24 cellular contexts compared by ENCODE assay signal in genomic region chr3:158766364-158766763, GRCh38. TPM values are rescaled to one million over a fixed set of nuclear protein-coding genes. Genes with fewer than 3 reads are reported as not detected.
"Had no signal": no experiment of that assay in that cellular context is flagged by ENCODE, and none has a peak within 500 bp of the region (broad histone marks: within the 10 kb centered on the region; RNA-seq: fewer than 3 reads in every experiment).

No MANE protein-coding gene starts in this region.

- H3K27ac Mint-ChIP-seq: activated B cell treated with CpG ODN at 0.5 μM for 24 hours; activated CD4-positive, alpha-beta memory T cell treated with anti-CD3 and anti-CD28 coated beads, Interleukin-2, amount 10 ng/mL, durations not matched to agents 7 days and 5 days; activated CD4-positive, alpha-beta T cell treated with anti-CD3 and anti-CD28 coated beads, Interleukin-2, amount 10 ng/mL, durations not matched to agents 7 days and 5 days; activated naive CD4-positive, alpha-beta T cell treated with anti-CD3 and anti-CD28 coated beads for 36 hours; activated naive CD8-positive, alpha-beta T cell treated with anti-CD3 and anti-CD28 coated beads for 36 hours; activated T-helper 17 cell treated with anti-CD3 and anti-CD28 coated beads, Interleukin-2, amount 50 U/mL, for 72 hours; T-cell had no signal

- ATAC-seq: activated T-helper 17 cell treated with anti-CD3 and anti-CD28 coated beads, Interleukin-2, amount 50 U/mL, for 72 hours; Right ventricle myocardium inferior; T-cell had no signal

- H3K4me3 ChIP-seq: SK-N-MC had no signal

- H3K36me3 Mint-ChIP-seq: activated naive CD8-positive, alpha-beta T cell treated with anti-CD3 and anti-CD28 coated beads for 36 hours had no signal

- H3K27ac ChIP-seq: SK-N-MC had no signal

- H3K27me3 Mint-ChIP-seq: activated B cell treated with CpG ODN at 0.5 μM for 24 hours; activated CD4-positive, alpha-beta memory T cell treated with anti-CD3 and anti-CD28 coated beads, Interleukin-2, amount 10 ng/mL, durations not matched to agents 7 days and 5 days; activated CD4-positive, alpha-beta T cell treated with anti-CD3 and anti-CD28 coated beads, Interleukin-2, amount 10 ng/mL, durations not matched to agents 7 days and 5 days; activated naive CD8-positive, alpha-beta T cell treated with anti-CD3 and anti-CD28 coated beads for 36 hours; activated T-helper 17 cell treated with anti-CD3 and anti-CD28 coated beads, Interleukin-2, amount 50 U/mL, for 72 hours; central memory CD8-positive, alpha-beta T cell; T-cell had no signal

- H3K9me3 Mint-ChIP-seq: activated B cell treated with CpG ODN at 0.5 μM for 24 hours; activated CD4-positive, alpha-beta memory T cell treated with anti-CD3 and anti-CD28 coated beads, Interleukin-2, amount 10 ng/mL, durations not matched to agents 7 days and 5 days; activated CD4-positive, alpha-beta T cell treated with anti-CD3 and anti-CD28 coated beads, Interleukin-2, amount 10 ng/mL, durations not matched to agents 7 days and 5 days; activated naive CD4-positive, alpha-beta T cell treated with anti-CD3 and anti-CD28 coated beads for 36 hours; activated naive CD8-positive, alpha-beta T cell treated with anti-CD3 and anti-CD28 coated beads for 36 hours; activated T-helper 17 cell treated with anti-CD3 and anti-CD28 coated beads, Interleukin-2, amount 50 U/mL, for 72 hours; central memory CD8-positive, alpha-beta T cell; T-cell had no signal

- H3K4me1 Mint-ChIP-seq: activated B cell treated with CpG ODN at 0.5 μM for 24 hours; activated CD4-positive, alpha-beta memory T cell treated with anti-CD3 and anti-CD28 coated beads, Interleukin-2, amount 10 ng/mL, durations not matched to agents 7 days and 5 days; activated CD4-positive, alpha-beta T cell treated with anti-CD3 and anti-CD28 coated beads, Interleukin-2, amount 10 ng/mL, durations not matched to agents 7 days and 5 days; activated naive CD8-positive, alpha-beta T cell treated with anti-CD3 and anti-CD28 coated beads for 36 hours; central memory CD8-positive, alpha-beta T cell; T-cell had no signal

- DNase-seq: activated B cell treated with CpG ODN at 0.5 μM for 24 hours; activated CD4-positive, alpha-beta memory T cell treated with anti-CD3 and anti-CD28 coated beads, Interleukin-2, amount 10 ng/mL, durations not matched to agents 7 days and 5 days; activated CD4-positive, alpha-beta T cell treated with anti-CD3 and anti-CD28 coated beads for 1 hour; activated CD4-positive, alpha-beta T cell treated with anti-CD3 and anti-CD28 coated beads, Interleukin-2, amount 10 ng/mL, durations not matched to agents 7 days and 5 days; activated gamma-delta T cell; activated naive CD4-positive, alpha-beta T cell treated with anti-CD3 and anti-CD28 coated beads for 36 hours; activated naive CD8-positive, alpha-beta T cell treated with anti-CD3 and anti-CD28 coated beads for 36 hours; activated T-cell treated with anti-CD3 and anti-CD28 coated beads for 4 hours; activated T-cell treated with anti-CD3 and anti-CD28 coated beads, Interleukin-2, amount 50 U/mL, for 48 hours; MM.1S; NCI-H146; NCI-H187 treated with DMSO at 0.1 percent for 48 hours; NCI-H2081 treated with DMSO at 0.1 percent for 48 hours; NCI-H446; NCI-H524 treated with DMSO at 0.1 percent for 48 hours; NCI-H748 treated with DMSO at 0.1 percent for 48 hours; T-cell; T-helper 2 cell; T1000 had no signal

- H3K4me3 Mint-ChIP-seq: activated B cell treated with CpG ODN at 0.5 μM for 24 hours; activated CD4-positive, alpha-beta memory T cell treated with anti-CD3 and anti-CD28 coated beads, Interleukin-2, amount 10 ng/mL, durations not matched to agents 7 days and 5 days; activated CD4-positive, alpha-beta T cell treated with anti-CD3 and anti-CD28 coated beads, Interleukin-2, amount 10 ng/mL, durations not matched to agents 7 days and 5 days; activated naive CD4-positive, alpha-beta T cell treated with anti-CD3 and anti-CD28 coated beads for 36 hours; activated naive CD8-positive, alpha-beta T cell treated with anti-CD3 and anti-CD28 coated beads for 36 hours; activated T-helper 17 cell treated with anti-CD3 and anti-CD28 coated beads, Interleukin-2, amount 50 U/mL, for 72 hours; central memory CD8-positive, alpha-beta T cell; T-cell had no signal

RNA-seq across cellular contexts. Expression of gene RARRES1, which starts 34.1 kb away (rescaled TPM):
- total RNA-seq: activated B cell treated with CpG ODN at 0.5 μM for 24 hours; activated CD4-positive, alpha-beta memory T cell treated with anti-CD3 and anti-CD28 coated beads, Interleukin-2, amount 10 ng/mL, durations not matched to agents 7 days and 5 days; activated CD4-positive, alpha-beta T cell treated with anti-CD3 and anti-CD28 coated beads, Interleukin-2, amount 10 ng/mL, durations not matched to agents 7 days and 5 days; activated CD8-positive, alpha-beta memory T cell treated with anti-CD3 and anti-CD28 coated beads for 36 hours; activated naive CD4-positive, alpha-beta T cell treated with anti-CD3 and anti-CD28 coated beads for 36 hours; activated naive CD8-positive, alpha-beta T cell treated with anti-CD3 and anti-CD28 coated beads for 36 hours; activated T-helper 17 cell treated with anti-CD3 and anti-CD28 coated beads, Interleukin-2, amount 50 U/mL, for 72 hours; T-cell had no signal
